ENCODE assay signal across 8 cellular contexts in genomic region chr22:38203090-38203810, GRCh38. TPM values are rescaled to one million over a fixed set of nuclear protein-coding genes. Genes with fewer than 3 reads are reported as not detected.
DNase-seq lines count a peak whose midpoint lies in the region; ATAC-seq and TF ChIP-seq lines count a peak whose summit lies in the region.

No MANE protein-coding gene starts in this region.

- peaks cover 8% of the 10 kb centered on the region; the same call in 1 of the 2 replicates for H4K20me1 ChIP-seq in GM23338 (replicated peaks; ENCODE audit: insufficient read depth)
- H4K20me1 ChIP-seq in neural progenitor cell (ENCODE audit: low read depth): peaks cover 17% of the 10 kb centered on the region

- POLR2A ChIA-PET in activated B cell treated with CpG ODN at 0.5 μM for 24 hours (lab: Charles Lee): interaction anchor here (0.6 to 1.8 kb wide), 2 partner anchors 21 to 1115 kb away, joined by 4 to 8 read pairs; partner anchors contain the start of gene PLA2G6

- H3K36me3 ChIP-seq in GM23338 (ENCODE audit: insufficient read depth) (no peaks in the 10 kb centered on the region), neural progenitor cell (no peaks in the 10 kb centered on the region)

- DNase-seq in AG09309 (ENCODE audit: low read depth): no peak
- peak; percentile 68 for DNase-seq in GM23338 (ENCODE audit: low spot score)
- peak; percentile 29 for DNase-seq in activated B cell treated with CpG ODN at 0.5 μM for 24 hours
- DNase-seq in erythroblast (lab: John Stamatoyannopoulos, UW): peak; percentile 46 to 76
- peak; percentile 56 for DNase-seq in neural progenitor cell (ENCODE audit: low spot score)

- no peak for TF ChIP-seq POLR2A in erythroblast (IDR thresholded peaks at IDR 0.05; ENCODE audit: low read length)

- H3K4me3 Mint-ChIP-seq in GM23338: peak overlapping the region; percentile 82
- H3K4me3 Mint-ChIP-seq in activated B cell treated with CpG ODN at 0.5 μM for 24 hours: peak overlapping the region; percentile 86
- peak overlapping the region; percentile 89 for H3K4me3 Mint-ChIP-seq in neural progenitor cell

- H3K9me3 Mint-ChIP-seq in GM23338 (no peaks in the 10 kb centered on the region; the same call in 2 of the 3 replicates), activated B cell treated with CpG ODN at 0.5 μM for 24 hours (no peaks in the 10 kb centered on the region), neural progenitor cell (no peaks in the 10 kb centered on the region)

- CTCF ChIA-PET in activated B cell treated with CpG ODN at 0.5 μM for 24 hours (lab: Charles Lee): interaction anchor here (1.0 to 2.1 kb wide), 2 partner anchors 12 to 151 kb away, joined by 4 to 8 read pairs; no protein-coding TSS in a partner anchor

- peaks cover 14% of the 10 kb centered on the region for H3K27me3 Mint-ChIP-seq in GM23338 (ENCODE audit: insufficient read depth, low read depth, poor library complexity)
- H3K27me3 Mint-ChIP-seq in activated B cell treated with CpG ODN at 0.5 μM for 24 hours: no peaks in the 10 kb centered on the region
- H3K27me3 Mint-ChIP-seq in neural progenitor cell (ENCODE audit: insufficient read depth, low read depth): peaks cover 2% of the 10 kb centered on the region

- H3K9me2 ChIP-seq in GM23338 (ENCODE audit: insufficient read depth): no peaks in the 10 kb centered on the region

- no peak overlapping the region for H3K27ac Mint-ChIP-seq in GM23338
- H3K27ac Mint-ChIP-seq in activated B cell treated with CpG ODN at 0.5 μM for 24 hours: peak overlapping the region; percentile 30
- H3K27ac Mint-ChIP-seq in neural progenitor cell: no peak overlapping the region

- no peaks in the 10 kb centered on the region; the same call in 2 of the 3 replicates for H3K36me3 Mint-ChIP-seq in GM23338 (ENCODE audit: low read depth)
- no peaks in the 10 kb centered on the region for H3K36me3 Mint-ChIP-seq in activated B cell treated with CpG ODN at 0.5 μM for 24 hours (ENCODE audit: low read depth)
- H3K36me3 Mint-ChIP-seq in neural progenitor cell: no peaks in the 10 kb centered on the region

- H3K4me2 ChIP-seq in GM23338 (peak overlapping the region; percentile 99), neural progenitor cell (peak overlapping the region; percentile 87)

- H2AFZ ChIP-seq in GM23338 (peak overlapping the region; percentile 95), neural progenitor cell (replicated peaks) (peak overlapping the region; percentile 88)

- H3K4me1 Mint-ChIP-seq in GM23338: peaks cover 13% of the 10 kb centered on the region
- peaks cover 51% of the 10 kb centered on the region for H3K4me1 Mint-ChIP-seq in activated B cell treated with CpG ODN at 0.5 μM for 24 hours
- peaks cover 24% of the 10 kb centered on the region for H3K4me1 Mint-ChIP-seq in neural progenitor cell

- H3K9me3 ChIP-seq in neural progenitor cell (ENCODE audit: low read depth): no peaks in the 10 kb centered on the region

- H3K4me1 ChIP-seq in GM23338 (ENCODE audit: insufficient read depth) (peaks cover 4% of the 10 kb centered on the region), neural progenitor cell (peaks cover 9% of the 10 kb centered on the region)

- H3K27ac ChIP-seq in GM23338 (ENCODE audit: low read depth): no peak overlapping the region
- H3K27ac ChIP-seq in neural progenitor cell: no peak overlapping the region

- intact Hi-C loops in activated B cell treated with CpG ODN at 0.5 μM for 24 hours (cut with micrococcal nuclease): loop anchor here (5.0 to 10.0 kb wide), 3 partner anchors 59 to 369 kb away; partner anchors contain the start of genes DMC1 and PICK1

- peaks cover 16% of the 10 kb centered on the region for H3K27me3 ChIP-seq in GM23338 (ENCODE audit: insufficient read depth)
- peaks cover 53% of the 10 kb centered on the region for H3K27me3 ChIP-seq in neural progenitor cell

- H3K4me3 ChIP-seq in AG09309 (ENCODE audit: control insufficient read depth, low read depth, low read length): peak overlapping the region; percentile 95
- peak overlapping the region; percentile 85 for H3K4me3 ChIP-seq in GM23338
- H3K4me3 ChIP-seq in neural progenitor cell: peak overlapping the region; percentile 68

- ATAC-seq in GM23338: peak; percentile 62
- ATAC-seq in activated B cell treated with CpG ODN at 0.5 μM for 24 hours (ENCODE audit: low read depth): no peak
- ATAC-seq in HG03139 (IDR thresholded peaks at IDR 0.05; ENCODE audit: unreplicated experiment): no peak
- no peak for ATAC-seq in HG03280 (IDR thresholded peaks at IDR 0.05; ENCODE audit: unreplicated experiment)
- no peak for ATAC-seq in GM21447 (IDR thresholded peaks at IDR 0.05; ENCODE audit: unreplicated experiment)

- no peak overlapping the region for H3K9ac ChIP-seq in neural progenitor cell

- TF ChIP-seq CTCF in AG09309 (IDR thresholded peaks at IDR 0.05; ENCODE audit: control insufficient read depth, insufficient read depth, low read depth, low read length, missing control alignments) (no peak), GM23338 (conservative IDR thresholded peaks at IDR 0.05; ENCODE audit: low read depth in 2 of 2) (no peak), activated B cell treated with CpG ODN at 0.5 μM for 24 hours (IDR thresholded peaks at IDR 0.05) (no peak), neural progenitor cell (IDR thresholded peaks at IDR 0.05) (no peak)

- H3F3A ChIP-seq in GM23338 (replicated peaks; ENCODE audit: low read depth): 0 out of 2 replicates have a peak, but pooled peaks cover 12% of the 10 kb centered on the region
- peaks cover 28% of the 10 kb centered on the region for H3F3A ChIP-seq in neural progenitor cell (ENCODE audit: low read depth)

- 0 out of 2 replicates have a peak, but pooled peaks cover 5% of the 10 kb centered on the region for H3K79me2 ChIP-seq in GM23338 (replicated peaks; ENCODE audit: insufficient read depth)
- no peaks in the 10 kb centered on the region for H3K79me2 ChIP-seq in neural progenitor cell (ENCODE audit: low read depth)

TF ChIP-seq in GM23338, 12 proteins besides CTCF, POLR2A, EP300 and RAD21 (continues in another document):
- TF ChIP-seq, protein P1, sequence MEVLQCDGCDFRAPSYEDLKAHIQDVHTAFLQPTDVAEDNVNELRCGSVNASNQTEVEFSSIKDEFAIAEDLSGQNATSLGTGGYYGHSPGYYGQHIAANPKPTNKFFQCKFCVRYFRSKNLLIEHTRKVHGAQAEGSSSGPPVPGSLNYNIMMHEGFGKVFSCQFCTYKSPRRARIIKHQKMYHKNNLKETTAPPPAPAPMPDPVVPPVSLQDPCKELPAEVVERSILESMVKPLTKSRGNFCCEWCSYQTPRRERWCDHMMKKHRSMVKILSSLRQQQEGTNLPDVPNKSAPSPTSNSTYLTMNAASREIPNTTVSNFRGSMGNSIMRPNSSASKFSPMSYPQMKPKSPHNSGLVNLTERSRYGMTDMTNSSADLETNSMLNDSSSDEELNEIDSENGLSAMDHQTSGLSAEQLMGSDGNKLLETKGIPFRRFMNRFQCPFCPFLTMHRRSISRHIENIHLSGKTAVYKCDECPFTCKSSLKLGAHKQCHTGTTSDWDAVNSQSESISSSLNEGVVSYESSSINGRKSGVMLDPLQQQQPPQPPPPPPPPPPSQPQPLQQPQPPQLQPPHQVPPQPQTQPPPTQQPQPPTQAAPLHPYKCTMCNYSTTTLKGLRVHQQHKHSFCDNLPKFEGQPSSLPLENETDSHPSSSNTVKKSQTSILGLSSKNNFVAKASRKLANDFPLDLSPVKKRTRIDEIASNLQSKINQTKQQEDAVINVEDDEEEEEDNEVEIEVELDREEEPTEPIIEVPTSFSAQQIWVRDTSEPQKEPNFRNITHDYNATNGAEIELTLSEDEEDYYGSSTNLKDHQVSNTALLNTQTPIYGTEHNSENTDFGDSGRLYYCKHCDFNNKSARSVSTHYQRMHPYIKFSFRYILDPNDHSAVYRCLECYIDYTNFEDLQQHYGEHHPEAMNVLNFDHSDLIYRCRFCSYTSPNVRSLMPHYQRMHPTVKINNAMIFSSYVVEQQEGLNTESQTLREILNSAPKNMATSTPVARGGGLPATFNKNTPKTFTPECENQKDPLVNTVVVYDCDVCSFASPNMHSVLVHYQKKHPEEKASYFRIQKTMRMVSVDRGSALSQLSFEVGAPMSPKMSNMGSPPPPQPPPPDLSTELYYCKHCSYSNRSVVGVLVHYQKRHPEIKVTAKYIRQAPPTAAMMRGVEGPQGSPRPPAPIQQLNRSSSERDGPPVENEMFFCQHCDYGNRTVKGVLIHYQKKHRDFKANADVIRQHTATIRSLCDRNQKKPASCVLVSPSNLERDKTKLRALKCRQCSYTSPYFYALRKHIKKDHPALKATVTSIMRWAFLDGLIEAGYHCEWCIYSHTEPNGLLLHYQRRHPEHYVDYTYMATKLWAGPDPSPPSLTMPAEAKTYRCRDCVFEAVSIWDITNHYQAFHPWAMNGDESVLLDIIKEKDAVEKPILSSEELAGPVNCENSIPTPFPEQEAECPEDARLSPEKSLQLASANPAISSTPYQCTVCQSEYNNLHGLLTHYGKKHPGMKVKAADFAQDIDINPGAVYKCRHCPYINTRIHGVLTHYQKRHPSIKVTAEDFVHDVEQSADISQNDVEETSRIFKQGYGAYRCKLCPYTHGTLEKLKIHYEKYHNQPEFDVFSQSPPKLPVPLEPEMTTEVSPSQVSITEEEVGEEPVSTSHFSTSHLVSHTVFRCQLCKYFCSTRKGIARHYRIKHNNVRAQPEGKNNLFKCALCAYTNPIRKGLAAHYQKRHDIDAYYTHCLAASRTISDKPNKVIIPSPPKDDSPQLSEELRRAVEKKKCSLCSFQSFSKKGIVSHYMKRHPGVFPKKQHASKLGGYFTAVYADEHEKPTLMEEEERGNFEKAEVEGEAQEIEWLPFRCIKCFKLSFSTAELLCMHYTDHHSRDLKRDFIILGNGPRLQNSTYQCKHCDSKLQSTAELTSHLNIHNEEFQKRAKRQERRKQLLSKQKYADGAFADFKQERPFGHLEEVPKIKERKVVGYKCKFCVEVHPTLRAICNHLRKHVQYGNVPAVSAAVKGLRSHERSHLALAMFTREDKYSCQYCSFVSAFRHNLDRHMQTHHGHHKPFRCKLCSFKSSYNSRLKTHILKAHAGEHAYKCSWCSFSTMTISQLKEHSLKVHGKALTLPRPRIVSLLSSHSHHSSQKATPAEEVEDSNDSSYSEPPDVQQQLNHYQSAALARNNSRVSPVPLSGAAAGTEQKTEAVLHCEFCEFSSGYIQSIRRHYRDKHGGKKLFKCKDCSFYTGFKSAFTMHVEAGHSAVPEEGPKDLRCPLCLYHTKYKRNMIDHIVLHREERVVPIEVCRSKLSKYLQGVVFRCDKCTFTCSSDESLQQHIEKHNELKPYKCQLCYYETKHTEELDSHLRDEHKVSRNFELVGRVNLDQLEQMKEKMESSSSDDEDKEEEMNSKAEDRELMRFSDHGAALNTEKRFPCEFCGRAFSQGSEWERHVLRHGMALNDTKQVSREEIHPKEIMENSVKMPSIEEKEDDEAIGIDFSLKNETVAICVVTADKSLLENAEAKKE (CRISPR knock-in tag; IDR thresholded peaks at IDR 0.05): no peak

RNA-seq across cellular contexts. Expression of gene MAFF, which starts 1.5 kb away (rescaled TPM):
- 7.7 and 8.9 TPM in 2 replicates for total RNA-seq in GM23338 (2014; rRNA removed; shearing (Covaris generic))
- polyA plus RNA-seq in GM23338 (2016; fragmentation: Nextera tagmentation; extraction: Ambion mirVana): 2.2 and 2.3 TPM in 2 replicates
- total RNA-seq in activated B cell treated with CpG ODN at 0.5 μM for 24 hours (2.3 and 4.5 TPM in 2 replicates), neural progenitor cell (ENCODE audit: low replicate concordance) (0.90 and 4.2 TPM in 2 replicates)

RNA-seq across cellular contexts. Expression of gene PLA2G6, which starts 21.6 kb away (rescaled TPM):
- 6.3 and 12.6 TPM in 2 replicates for total RNA-seq in GM23338 (2014; rRNA removed; shearing (Covaris generic))
- 4.5 and 5.8 TPM in 2 replicates for polyA plus RNA-seq in GM23338 (2016; fragmentation: Nextera tagmentation; extraction: Ambion mirVana)
- total RNA-seq in activated B cell treated with CpG ODN at 0.5 μM for 24 hours: 53.0 and 64.0 TPM in 2 replicates
- 20.1 and 29.4 TPM in 2 replicates for total RNA-seq in neural progenitor cell (ENCODE audit: low replicate concordance)
